In the genomic region with DNA sequence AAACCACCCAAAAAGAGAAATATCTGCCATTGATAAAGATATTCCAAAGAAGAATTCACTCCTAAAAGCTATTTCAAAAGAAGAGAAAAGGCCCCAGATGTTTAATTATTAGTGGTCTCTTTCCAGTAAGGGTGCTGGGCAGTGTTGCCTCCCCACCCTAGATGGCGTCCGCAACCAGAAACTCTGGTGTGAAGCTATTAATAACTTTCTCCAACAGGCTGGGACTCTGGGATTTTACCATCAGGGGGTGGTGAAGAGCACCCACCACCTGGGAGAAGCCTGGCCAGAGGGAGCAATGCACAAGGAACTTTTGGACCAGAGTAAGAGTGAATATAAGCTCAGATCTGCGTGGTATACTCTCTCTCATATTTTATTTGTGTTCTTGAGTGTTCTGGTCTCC, we compare ENCODE assay signal across 1 cellular context.
TF ChIP-seq lines count a peak whose summit lies in the region.

No MANE protein-coding gene starts in this region.

TF ChIP-seq in K562, 482 proteins besides CTCF, POLR2A, EP300 and RAD21 (continued from another document):
- TF ChIP-seq NUFIP1 (IDR thresholded peaks at IDR 0.05; ENCODE audit: partially characterized antibody) (no peak), EGR1 (conservative IDR thresholded peaks at IDR 0.05) (no peak), MEF2A (IDR thresholded peaks at IDR 0.05; ENCODE audit: control insufficient read depth, low read depth, low read length) (peak; percentile 94), NCOR1 (IDR thresholded peaks at IDR 0.05) (no peak), ILF3 (IDR thresholded peaks at IDR 0.05; ENCODE audit: borderline replicate concordance) (no peak), ZNF253 (CRISPR knock-in tag; conservative IDR thresholded peaks at IDR 0.05) (no peak), ZNF717 (CRISPR knock-in tag; IDR thresholded peaks at IDR 0.05) (no peak), MEF2D (tag; conservative IDR thresholded peaks at IDR 0.05; ENCODE audit: low read depth) (peak; percentile 70)
- TF ChIP-seq, protein P1, sequence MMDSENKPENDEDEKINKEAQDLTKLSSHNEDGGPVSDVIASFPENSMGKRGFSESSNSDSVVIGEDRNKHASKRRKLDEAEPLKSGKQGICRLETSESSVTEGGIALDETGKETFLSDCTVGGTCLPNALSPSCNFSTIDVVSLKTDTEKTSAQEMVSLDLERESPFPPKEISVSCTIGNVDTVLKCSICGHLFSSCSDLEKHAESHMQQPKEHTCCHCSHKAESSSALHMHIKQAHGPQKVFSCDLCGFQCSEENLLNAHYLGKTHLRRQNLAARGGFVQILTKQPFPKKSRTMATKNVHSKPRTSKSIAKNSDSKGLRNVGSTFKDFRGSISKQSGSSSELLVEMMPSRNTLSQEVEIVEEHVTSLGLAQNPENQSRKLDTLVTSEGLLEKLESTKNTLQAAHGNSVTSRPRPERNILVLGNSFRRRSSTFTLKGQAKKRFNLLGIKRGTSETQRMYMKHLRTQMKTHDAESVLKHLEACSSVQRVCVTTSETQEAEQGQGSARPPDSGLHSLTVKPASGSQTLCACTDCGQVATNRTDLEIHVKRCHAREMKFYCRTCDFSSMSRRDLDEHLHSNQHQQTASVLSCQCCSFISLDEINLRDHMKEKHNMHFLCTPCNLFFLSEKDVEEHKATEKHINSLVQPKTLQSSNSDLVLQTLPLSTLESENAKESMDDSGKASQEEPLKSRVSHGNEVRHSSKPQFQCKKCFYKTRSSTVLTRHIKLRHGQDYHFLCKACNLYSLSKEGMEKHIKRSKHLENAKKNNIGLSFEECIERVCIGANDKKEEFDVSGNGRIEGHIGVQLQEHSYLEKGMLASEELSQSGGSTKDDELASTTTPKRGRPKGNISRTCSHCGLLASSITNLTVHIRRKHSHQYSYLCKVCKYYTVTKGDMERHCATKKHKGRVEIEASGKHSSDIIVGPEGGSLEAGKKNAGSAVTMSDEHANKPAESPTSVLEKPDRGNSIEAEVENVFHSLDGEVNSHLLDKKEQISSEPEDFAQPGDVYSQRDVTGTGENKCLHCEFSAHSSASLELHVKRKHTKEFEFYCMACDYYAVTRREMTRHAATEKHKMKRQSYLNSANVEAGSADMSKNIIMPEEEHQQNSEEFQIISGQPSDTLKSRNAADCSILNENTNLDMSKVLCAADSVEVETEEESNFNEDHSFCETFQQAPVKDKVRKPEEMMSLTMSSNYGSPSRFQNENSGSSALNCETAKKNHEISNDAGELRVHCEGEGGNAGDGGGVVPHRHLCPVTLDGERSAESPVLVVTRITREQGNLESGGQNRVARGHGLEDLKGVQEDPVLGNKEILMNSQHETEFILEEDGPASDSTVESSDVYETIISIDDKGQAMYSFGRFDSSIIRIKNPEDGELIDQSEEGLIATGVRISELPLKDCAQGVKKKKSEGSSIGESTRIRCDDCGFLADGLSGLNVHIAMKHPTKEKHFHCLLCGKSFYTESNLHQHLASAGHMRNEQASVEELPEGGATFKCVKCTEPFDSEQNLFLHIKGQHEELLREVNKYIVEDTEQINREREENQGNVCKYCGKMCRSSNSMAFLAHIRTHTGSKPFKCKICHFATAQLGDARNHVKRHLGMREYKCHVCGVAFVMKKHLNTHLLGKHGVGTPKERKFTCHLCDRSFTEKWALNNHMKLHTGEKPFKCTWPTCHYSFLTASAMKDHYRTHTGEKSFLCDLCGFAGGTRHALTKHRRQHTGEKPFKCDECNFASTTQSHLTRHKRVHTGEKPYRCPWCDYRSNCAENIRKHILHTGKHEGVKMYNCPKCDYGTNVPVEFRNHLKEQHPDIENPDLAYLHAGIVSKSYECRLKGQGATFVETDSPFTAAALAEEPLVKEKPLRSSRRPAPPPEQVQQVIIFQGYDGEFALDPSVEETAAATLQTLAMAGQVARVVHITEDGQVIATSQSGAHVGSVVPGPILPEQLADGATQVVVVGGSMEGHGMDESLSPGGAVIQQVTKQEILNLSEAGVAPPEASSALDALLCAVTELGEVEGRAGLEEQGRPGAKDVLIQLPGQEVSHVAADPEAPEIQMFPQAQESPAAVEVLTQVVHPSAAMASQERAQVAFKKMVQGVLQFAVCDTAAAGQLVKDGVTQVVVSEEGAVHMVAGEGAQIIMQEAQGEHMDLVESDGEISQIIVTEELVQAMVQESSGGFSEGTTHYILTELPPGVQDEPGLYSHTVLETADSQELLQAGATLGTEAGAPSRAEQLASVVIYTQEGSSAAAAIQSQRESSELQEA (IDR thresholded peaks at IDR 0.05; ENCODE audit: low read depth): no peak
- TF ChIP-seq, protein P2, sequence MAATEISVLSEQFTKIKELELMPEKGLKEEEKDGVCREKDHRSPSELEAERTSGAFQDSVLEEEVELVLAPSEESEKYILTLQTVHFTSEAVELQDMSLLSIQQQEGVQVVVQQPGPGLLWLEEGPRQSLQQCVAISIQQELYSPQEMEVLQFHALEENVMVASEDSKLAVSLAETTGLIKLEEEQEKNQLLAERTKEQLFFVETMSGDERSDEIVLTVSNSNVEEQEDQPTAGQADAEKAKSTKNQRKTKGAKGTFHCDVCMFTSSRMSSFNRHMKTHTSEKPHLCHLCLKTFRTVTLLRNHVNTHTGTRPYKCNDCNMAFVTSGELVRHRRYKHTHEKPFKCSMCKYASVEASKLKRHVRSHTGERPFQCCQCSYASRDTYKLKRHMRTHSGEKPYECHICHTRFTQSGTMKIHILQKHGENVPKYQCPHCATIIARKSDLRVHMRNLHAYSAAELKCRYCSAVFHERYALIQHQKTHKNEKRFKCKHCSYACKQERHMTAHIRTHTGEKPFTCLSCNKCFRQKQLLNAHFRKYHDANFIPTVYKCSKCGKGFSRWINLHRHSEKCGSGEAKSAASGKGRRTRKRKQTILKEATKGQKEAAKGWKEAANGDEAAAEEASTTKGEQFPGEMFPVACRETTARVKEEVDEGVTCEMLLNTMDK (IDR thresholded peaks at IDR 0.05; ENCODE audit: borderline replicate concordance, insufficient read depth, low read depth, low read length, poor library complexity, severe bottlenecking): peak; percentile 16
